In genomic region chr1:26996024-26996423, GRCh38 we compare ENCODE assay signal across 10 cellular contexts. TPM values are rescaled to one million over a fixed set of nuclear protein-coding genes. Genes with fewer than 3 reads are reported as not detected.
A peak's percentile ranks its signal among the peaks of the same experiment; 100 is the strongest.
DNase-seq lines count a peak whose midpoint lies in the region; ATAC-seq and TF ChIP-seq lines count a peak whose summit lies in the region.
"Had no signal": no experiment of that assay in that cellular context is flagged by ENCODE, and none has a peak within 500 bp of the region (broad histone marks: within the 10 kb centered on the region; RNA-seq: fewer than 3 reads in every experiment).

No MANE protein-coding gene starts in this region.

- no peak overlapping the region for H3K27ac ChIP-seq in foreskin keratinocyte
- peak overlapping the region; percentile 13 to 44 for H3K27ac ChIP-seq in thoracic aorta

- DNase-seq in HCEC 1CT (peak; percentile 78), adipocyte (ENCODE audit: low read depth) (peak; percentile 73), foreskin keratinocyte (peak in 1 of 2 donors; percentile 84), thoracic aorta (ENCODE audit: low spot score) (no peak), A172 (ENCODE audit: low spot score) (no peak), OCI-M2 (lab: John Stamatoyannopoulos, UW; ENCODE audit: unreplicated experiment) (no peak)
- DNase-seq: activated T-cell treated with anti-CD3 and anti-CD28 coated beads, Interleukin-2, amount 50 U/mL, for 72 hours; dermis blood vessel endothelial cell; NCI-H187 had no signal

- H3K27me3 ChIP-seq in adipocyte (replicated peaks; ENCODE audit: control insufficient read depth, insufficient read depth, low read length) (no peaks in the 10 kb centered on the region), foreskin keratinocyte (no peaks in the 10 kb centered on the region), thoracic aorta (replicated peaks; ENCODE audit: insufficient read depth) (no peaks in the 10 kb centered on the region)

- H3K36me3 ChIP-seq in adipocyte (ENCODE audit: control insufficient read depth, insufficient read depth, low read length, severe bottlenecking): peaks cover 4% of the 10 kb centered on the region
- no peaks in the 10 kb centered on the region for H3K36me3 ChIP-seq in thoracic aorta

- no peak for TF ChIP-seq POLR2A in GM18505 (IDR thresholded peaks at IDR 0.05; ENCODE audit: borderline replicate concordance, extremely low read depth, insufficient read depth, insufficient read length)

- H3K9me3 ChIP-seq in adipocyte (ENCODE audit: control insufficient read depth, low read length): no peaks in the 10 kb centered on the region
- H3K9me3 ChIP-seq in thoracic aorta: no peaks in the 10 kb centered on the region

- TF ChIP-seq CTCF in foreskin keratinocyte (conservative IDR thresholded peaks at IDR 0.05) (no peak), thoracic aorta (IDR thresholded peaks at IDR 0.05) (no peak)

- H3K4me1 ChIP-seq in adipocyte (ENCODE audit: control insufficient read depth, insufficient read depth, low read length): peaks cover 60% of the 10 kb centered on the region
- peaks cover 61% of the 10 kb centered on the region for H3K4me1 ChIP-seq in foreskin keratinocyte
- H3K4me1 ChIP-seq in thoracic aorta (ENCODE audit: control insufficient read depth in 1 of 2, low read depth in 2 of 2): peaks cover 36 to 72% of the 10 kb centered on the region in 2 donors

- peak overlapping the region; percentile 95 for H3K9ac ChIP-seq in adipocyte (ENCODE audit: low read length)

- peak overlapping the region; percentile 91 for H3K4me3 ChIP-seq in adipocyte (ENCODE audit: low read length)
- no peak overlapping the region for H3K4me3 ChIP-seq in thoracic aorta

- ATAC-seq in foreskin keratinocyte (peak; percentile 18), thoracic aorta (ENCODE audit: insufficient number of reproducible peaks, low FRiP score, low read depth) (no peak), GM18505 (IDR thresholded peaks at IDR 0.05; ENCODE audit: unreplicated experiment) (no peak)
- ATAC-seq: activated T-cell treated with anti-CD3 and anti-CD28 coated beads, Interleukin-2, amount 50 U/mL, for 72 hours had no signal

RNA-seq across cellular contexts. Expression of gene TRNP1, which starts 2.5 kb away (rescaled TPM):
- total RNA-seq in foreskin keratinocyte (72.3 and 79.0 TPM in 2 replicates), thoracic aorta (10 to 100 TPM; 26.4 to 34.9 TPM)
- 88.9 and 102 TPM in 2 replicates for polyA plus RNA-seq in foreskin keratinocyte
- total RNA-seq in A172 (2014; rRNA removed; shearing (Covaris generic)): 19.3 and 23.9 TPM in 2 replicates

RNA-seq across cellular contexts. Expression of gene TENT5B, which starts 16.6 kb away (rescaled TPM):
- total RNA-seq in foreskin keratinocyte: 55.8 and 59.5 TPM in 2 replicates
- polyA plus RNA-seq in foreskin keratinocyte: 46.7 and 50.3 TPM in 2 replicates
- total RNA-seq in thoracic aorta: 100 to 1,000 TPM in 1 of 2 donors, 10 to 100 TPM in 1; 49.1 to 105 TPM
- total RNA-seq in A172 (2014; rRNA removed; shearing (Covaris generic)): 15.9 and 25.8 TPM in 2 replicates

RNA-seq across cellular contexts. Expression of gene KDF1, which starts 35.8 kb away (rescaled TPM):
- total RNA-seq in foreskin keratinocyte (27.8 and 32.8 TPM in 2 replicates), thoracic aorta (not detected)
- polyA plus RNA-seq in foreskin keratinocyte: 29.9 and 33.8 TPM in 2 replicates
- total RNA-seq in A172 (2014; rRNA removed; shearing (Covaris generic)): not detected in 2 replicates
- total RNA-seq: dermis blood vessel endothelial cell had no signal

Comparison
In these comparisons a context has a peak if more than half of its experiments do, and no peak if none do; other contexts are left out.
1. DNase-seq: peak in HCEC 1CT (single experiment) and adipocyte (single experiment); none in thoracic aorta (single experiment), A172 (single experiment) and OCI-M2 (single experiment).
2. RNA of gene KDF1, which starts 35.8 kb away (total RNA-seq): 27.8 to 32.8 TPM in foreskin keratinocyte; not detected in thoracic aorta and not detected in A172; every median in the first group is over 10 times any median in the second.